6 cellular contexts compared by ENCODE assay signal in the genomic region with DNA sequence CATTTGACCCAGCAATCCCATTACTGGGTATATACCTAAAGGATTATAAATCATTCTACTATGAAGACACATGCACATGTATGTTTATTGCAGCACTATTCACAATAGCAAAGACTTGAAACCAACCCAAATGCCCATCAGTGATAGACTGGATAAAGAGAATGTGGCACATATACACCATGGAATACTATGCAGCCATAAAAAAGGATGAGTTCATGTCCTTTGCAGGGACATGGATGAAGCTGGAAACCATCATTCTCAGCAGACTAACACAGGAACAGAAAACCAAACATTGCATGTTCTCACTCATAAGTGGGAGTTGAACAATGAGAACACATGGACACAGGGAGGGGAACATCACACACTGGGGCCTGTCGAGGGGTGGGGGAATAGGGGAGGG. TPM values are rescaled to one million over a fixed set of nuclear protein-coding genes. Genes with fewer than 3 reads are reported as not detected.
"Had no signal": no experiment of that assay in that cellular context is flagged by ENCODE, and none has a peak within 500 bp of the region (broad histone marks: within the 10 kb centered on the region; RNA-seq: fewer than 3 reads in every experiment).

No MANE protein-coding gene starts in this region.

RNA-seq across cellular contexts. Expression of gene TACSTD2, which starts 13.3 kb away (rescaled TPM):
- total RNA-seq: OCI-LY7, Right ventricle myocardium superior, RPMI7951, SJCRH30, SJSA1, SK-MEL-5 had no signal
